ENCODE assay signal across 21 cellular contexts in genomic region chr6:170455335-170455979, GRCh38.
"Had no signal": no experiment of that assay in that cellular context is flagged by ENCODE, and none has a peak within 500 bp of the region (broad histone marks: within the 10 kb centered on the region; RNA-seq: fewer than 3 reads in every experiment).

No MANE protein-coding gene starts in this region.

- H3K4me1 ChIP-seq: esophagus squamous epithelium, sigmoid colon, vagina had no signal

- H3K27me3 ChIP-seq: dorsolateral prefrontal cortex, sigmoid colon, vagina had no signal

- DNase-seq: cortex of kidney; dorsolateral prefrontal cortex; effector CD8-positive, alpha-beta T cell; esophagus squamous epithelium; foreskin fibroblast; glutamatergic neuron; left ventricle myocardium inferior; lower lobe of right lung; mesenchymal stem cell; naive thymus-derived CD4-positive, alpha-beta T cell; nephron progenitor cell; sigmoid colon; stimulated activated CD4-positive, alpha-beta T cell treated with anti-CD3 and anti-CD28 coated beads, Interleukin-12 subunit alpha, Interleukin-12 subunit beta, amount 100 ng/mL, for 4 hours; stimulated activated naive CD4-positive, alpha-beta T cell; stomach; substantia nigra had no signal

- H3K36me3 ChIP-seq: esophagus squamous epithelium, gastroesophageal sphincter, left ventricle myocardium inferior, lower lobe of right lung, sigmoid colon, stomach, vagina had no signal

- H3K27ac Mint-ChIP-seq: naive thymus-derived CD4-positive, alpha-beta T cell; type B pancreatic cell had no signal

- H3K9me3 Mint-ChIP-seq: nephron progenitor cell, type B pancreatic cell had no signal

- H3K36me3 Mint-ChIP-seq: naive thymus-derived CD4-positive, alpha-beta T cell; type B pancreatic cell had no signal

- H3K9me3 ChIP-seq: esophagus squamous epithelium, gastroesophageal sphincter, left ventricle myocardium inferior, lower lobe of right lung, sigmoid colon, stomach, vagina had no signal

- H3K4me3 Mint-ChIP-seq: naive thymus-derived CD4-positive, alpha-beta T cell; nephron progenitor cell; type B pancreatic cell had no signal

- H3K27ac ChIP-seq: dorsolateral prefrontal cortex, epithelial cell of prostate, esophagus squamous epithelium, gastroesophageal sphincter, left ventricle myocardium inferior, lower lobe of right lung, sigmoid colon, skin epidermis, stomach, vagina had no signal

- ATAC-seq: gastroesophageal sphincter; lower lobe of right lung; naive thymus-derived CD4-positive, alpha-beta T cell had no signal

- H3K4me3 ChIP-seq: dorsolateral prefrontal cortex, esophagus squamous epithelium, gastroesophageal sphincter, left ventricle myocardium inferior, lower lobe of right lung, sigmoid colon, skin epidermis, stomach, vagina had no signal
